ENCODE assay signal across 29 cellular contexts in the genomic region with DNA sequence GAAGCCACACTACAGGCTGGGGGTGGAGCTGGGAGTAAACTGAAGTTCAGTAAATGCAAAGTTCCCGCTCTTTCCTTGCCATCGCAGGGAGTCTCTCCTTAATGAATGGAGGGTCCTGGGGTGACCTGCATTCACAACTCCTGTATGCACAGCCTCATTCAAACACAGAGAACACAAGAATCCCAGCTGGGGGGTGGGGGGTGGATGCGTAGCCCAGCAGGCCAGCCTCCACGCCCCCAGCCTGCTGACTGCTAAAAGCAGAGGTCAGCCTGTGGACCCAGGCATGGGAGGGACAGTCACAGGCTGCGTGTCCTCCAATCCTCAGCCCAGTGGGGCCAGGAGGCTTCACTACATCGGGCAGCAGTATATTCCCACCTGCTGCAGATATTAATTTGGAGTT.
DNase-seq lines count a peak whose midpoint lies in the region; ATAC-seq, FAIRE-seq and TF ChIP-seq lines count a peak whose summit lies in the region.
"Had no signal": no experiment of that assay in that cellular context is flagged by ENCODE, and none has a peak within 500 bp of the region (broad histone marks: within the 10 kb centered on the region; RNA-seq: fewer than 3 reads in every experiment).

No MANE protein-coding gene starts in this region.

- H3K4me2 ChIP-seq in endothelial cell of umbilical vein (ENCODE audit: insufficient read depth, low read length): no peak overlapping the region
- H3K4me2 ChIP-seq: KMS-11 had no signal

- H3K4me3 ChIP-seq in HUES6 (ENCODE audit: low read depth, low read length): peak overlapping the region; percentile 41
- H3K4me3 ChIP-seq in endothelial cell of umbilical vein (replicated peaks in 1 of 3; ENCODE audit: insufficient read depth in 1 of 3, low read depth in 1 of 3, low read length in 3 of 3): no peak overlapping the region
- H3K4me3 ChIP-seq: adrenal gland, esophagus muscularis mucosa, gastrocnemius medialis, HAP-1, left lung had no signal

- dilution Hi-C loops in endothelial cell of umbilical vein (cut with MboI; ENCODE audit: extremely low pct_ligation_motif_present, low sequenced_read_pairs): no loop called here

- BruUV-seq in endothelial cell of umbilical vein (replicated peaks; lab: Mats Ljungman, UMichigan): no TSS peak

- H3K9ac ChIP-seq in HUES6 (ENCODE audit: low read length) (peak overlapping the region; percentile 1), endothelial cell of umbilical vein (replicated peaks; ENCODE audit: extremely low read depth, insufficient read depth, low read length) (no peak overlapping the region)
- H3K9ac ChIP-seq: KMS-11, parathyroid adenoma had no signal

- no peaks in the 10 kb centered on the region for H3K9me3 ChIP-seq in HUES6 (ENCODE audit: control insufficient read depth, insufficient read depth, low read depth, low read length)
- no peaks in the 10 kb centered on the region for H3K9me3 ChIP-seq in endothelial cell of umbilical vein (replicated peaks; ENCODE audit: control insufficient read depth, insufficient read depth, low read length)
- H3K9me3 ChIP-seq: adrenal gland, esophagus muscularis mucosa, gastrocnemius medialis, HAP-1, left lung had no signal

- no peaks in the 10 kb centered on the region for H3K9me3 Mint-ChIP-seq in activated T-cell treated with anti-CD3 and anti-CD28 coated beads, Interleukin-2, amount 50 U/mL, for 4 hours
- H3K9me3 Mint-ChIP-seq: activated B cell treated with CpG ODN at 0.5 μM for 24 hours; activated CD4-positive, alpha-beta memory T cell treated with anti-CD3 and anti-CD28 coated beads for 36 hours; natural killer cell; T-helper 2 cell treated with Interferon-gamma antibody and Interleukin-4, amounts not matched to agents 5 μg/mL and 100 μg/mL, for 36 hours had no signal

- H3K9me1 ChIP-seq in endothelial cell of umbilical vein (replicated peaks; ENCODE audit: control insufficient read depth, extremely low read depth, insufficient read depth, low read length): no peaks in the 10 kb centered on the region

- ATAC-seq in activated T-cell treated with anti-CD3 and anti-CD28 coated beads, Interleukin-2, amount 50 U/mL, for 4 hours: no peak
- ATAC-seq: gastrocnemius medialis, left lung, natural killer cell had no signal

- DNase-seq in COR-L47 (lab: John Stamatoyannopoulos, UW) (peak; percentile 72), endothelial cell of umbilical vein (ENCODE audit: low read depth, low spot score) (no peak), mesenteric fat pad (ENCODE audit: low spot score) (peak; percentile 60), GM19238 (ENCODE audit: insufficient read length, low spot score) (no peak)
- DNase-seq in activated CD4-positive, alpha-beta T cell treated with anti-CD3 and anti-CD28 coated beads, Interleukin-2, amount 50 U/mL, for 4 hours: no peak
- DNase-seq in activated T-cell treated with anti-CD3 and anti-CD28 coated beads, Interleukin-2, amount 50 U/mL, for 4 hours: no peak
- DNase-seq: activated B cell treated with CpG ODN at 0.5 μM for 24 hours; activated CD4-positive, alpha-beta memory T cell treated with anti-CD3 and anti-CD28 coated beads for 36 hours; activated gamma-delta T cell treated with Interleukin-2 at 50 U/mL for 16 hours; adrenal gland; brain microvascular endothelial cell; CD4-positive, CD25-positive, alpha-beta regulatory T cell; DMS 273 treated with DMSO at 0.1 percent for 48 hours; effector memory CD4-positive, alpha-beta T cell; gastrocnemius medialis; left lung; midbrain; natural killer cell; NCI-H524 treated with DMSO at 0.1 percent for 48 hours had no signal

- FAIRE-seq in endothelial cell of umbilical vein (lab: Jason Lieb, UNC): no peak
- FAIRE-seq: colon, G401.6, GM18507, urothelium cell line had no signal

- POLR2A ChIA-PET in endothelial cell of umbilical vein (lab: Charles Lee): no interaction called here

- intact Hi-C loops in endothelial cell of umbilical vein (cut with micrococcal nuclease): no loop called here

- H2AFZ ChIP-seq in endothelial cell of umbilical vein (ENCODE audit: low read depth, low read length): no peak overlapping the region
- H2AFZ ChIP-seq: parathyroid adenoma had no signal

- H3K4me1 Mint-ChIP-seq in activated T-cell treated with anti-CD3 and anti-CD28 coated beads, Interleukin-2, amount 50 U/mL, for 4 hours (ENCODE audit: low read depth): no peaks in the 10 kb centered on the region
- H3K4me1 Mint-ChIP-seq: activated B cell treated with CpG ODN at 0.5 μM for 24 hours; CD4-positive, CD25-positive, alpha-beta regulatory T cell; natural killer cell had no signal

- H3K27me3 Mint-ChIP-seq in activated T-cell treated with anti-CD3 and anti-CD28 coated beads, Interleukin-2, amount 50 U/mL, for 4 hours (ENCODE audit: low read depth): peaks cover 34% of the 10 kb centered on the region

- H3K4me3 Mint-ChIP-seq in activated T-cell treated with anti-CD3 and anti-CD28 coated beads, Interleukin-2, amount 50 U/mL, for 4 hours: no peak overlapping the region
- H3K4me3 Mint-ChIP-seq: activated B cell treated with CpG ODN at 0.5 μM for 24 hours; activated CD4-positive, alpha-beta memory T cell treated with anti-CD3 and anti-CD28 coated beads for 36 hours; CD4-positive, CD25-positive, alpha-beta regulatory T cell; natural killer cell; T-helper 2 cell treated with Interferon-gamma antibody and Interleukin-4, amounts not matched to agents 5 μg/mL and 100 μg/mL, for 36 hours had no signal

- no peak for TF ChIP-seq CTCF in endothelial cell of umbilical vein (IDR thresholded peaks at IDR 0.05; ENCODE audit: extremely low read depth in 1 of 2, insufficient read depth in 1 of 2, low read depth in 1 of 2, low read length in 2 of 2)

- TF ChIP-seq POLR2A in endothelial cell of umbilical vein (IDR thresholded peaks at IDR 0.05; ENCODE audit: low read depth, low read length): no peak

- H3K27ac ChIP-seq in HUES6 (ENCODE audit: low read depth, low read length) (no peak overlapping the region), endothelial cell of umbilical vein (ENCODE audit: insufficient read depth, low read depth, low read length) (no peak overlapping the region)
- H3K27ac ChIP-seq: adrenal gland, brain microvascular endothelial cell, esophagus muscularis mucosa, gastrocnemius medialis, KMS-11, left lung, parathyroid adenoma had no signal

- H3K4me1 ChIP-seq in HUES6 (ENCODE audit: control insufficient read depth, insufficient read depth, low read length) (peaks cover 47% of the 10 kb centered on the region), endothelial cell of umbilical vein (ENCODE audit: control insufficient read depth, extremely low read depth, insufficient read depth, low read length) (no peaks in the 10 kb centered on the region)
- H3K4me1 ChIP-seq: adrenal gland, esophagus muscularis mucosa, gastrocnemius medialis, HAP-1, left lung, parathyroid adenoma had no signal

- H3K27me3 ChIP-seq in HUES6 (ENCODE audit: control insufficient read depth, insufficient read depth, low read length) (peaks cover 39% of the 10 kb centered on the region), endothelial cell of umbilical vein (ENCODE audit: control insufficient read depth in 2 of 2, insufficient read depth in 2 of 2, low read length in 2 of 2) (peaks cover 11 to 19% of the 10 kb centered on the region in 2 experiments)
- H3K27me3 ChIP-seq: brain microvascular endothelial cell had no signal

- H3K36me3 ChIP-seq in HUES6 (ENCODE audit: control insufficient read depth, insufficient read depth, low read length) (no peaks in the 10 kb centered on the region), endothelial cell of umbilical vein (ENCODE audit: control insufficient read depth in 2 of 2, extremely low read depth in 1 of 2, insufficient read depth in 2 of 2, low read length in 2 of 2) (no peaks in the 10 kb centered on the region)
- H3K36me3 ChIP-seq: adrenal gland, brain microvascular endothelial cell, esophagus muscularis mucosa, gastrocnemius medialis, HAP-1, left lung had no signal

- no peaks in the 10 kb centered on the region for H4K20me1 ChIP-seq in endothelial cell of umbilical vein (replicated peaks; ENCODE audit: control insufficient read depth, extremely low read depth, insufficient read depth, low read length)

- CTCF ChIA-PET in endothelial cell of umbilical vein (lab: Charles Lee): interaction anchor here (0.9 kb wide), 1 partner anchor 11 kb away, joined by 3 read pairs; no protein-coding TSS in a partner anchor

- H3K79me2 ChIP-seq in endothelial cell of umbilical vein (ENCODE audit: control insufficient read depth, insufficient read depth, low read length): no peaks in the 10 kb centered on the region
- H3K79me2 ChIP-seq: parathyroid adenoma had no signal

- H3K36me3 Mint-ChIP-seq in activated T-cell treated with anti-CD3 and anti-CD28 coated beads, Interleukin-2, amount 50 U/mL, for 4 hours (ENCODE audit: insufficient read depth): no peaks in the 10 kb centered on the region
- H3K36me3 Mint-ChIP-seq: activated CD4-positive, alpha-beta memory T cell treated with anti-CD3 and anti-CD28 coated beads for 36 hours; CD4-positive, CD25-positive, alpha-beta regulatory T cell; natural killer cell had no signal

TF ChIP-seq in endothelial cell of umbilical vein, 7 proteins besides CTCF, POLR2A, EP300 and RAD21:
- TF ChIP-seq MYC (IDR thresholded peaks at IDR 0.05; ENCODE audit: low read depth, low read length) (no peak), POLR2AphosphoS5 (IDR thresholded peaks at IDR 0.05; ENCODE audit: insufficient read depth, low read depth, low read length) (no peak), FOS (IDR thresholded peaks at IDR 0.05; ENCODE audit: borderline replicate concordance, insufficient read depth, low read length) (no peak), GATA2 (IDR thresholded peaks at IDR 0.05; ENCODE audit: insufficient read depth, insufficient read length, low read depth, low read length) (no peak), EZH2 (IDR thresholded peaks at IDR 0.05; ENCODE audit: borderline replicate concordance, low read depth, low read length, severe bottlenecking) (peak; percentile 16), JUN (IDR thresholded peaks at IDR 0.05; ENCODE audit: borderline replicate concordance, insufficient read depth, insufficient read length, low read depth) (no peak)
- TF ChIP-seq, protein P1, sequence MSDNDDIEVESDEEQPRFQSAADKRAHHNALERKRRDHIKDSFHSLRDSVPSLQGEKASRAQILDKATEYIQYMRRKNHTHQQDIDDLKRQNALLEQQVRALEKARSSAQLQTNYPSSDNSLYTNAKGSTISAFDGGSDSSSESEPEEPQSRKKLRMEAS (IDR thresholded peaks at IDR 0.05; ENCODE audit: insufficient read depth, insufficient read length): no peak
TF ChIP-seq in endothelial cell of umbilical vein: peak in this region for 1.

Comparison
In these comparisons a context has a peak if more than half of its experiments do, and no peak if none do; other contexts are left out.
1. DNase-seq: peak in COR-L47 (single experiment) and mesenteric fat pad (single experiment); none in endothelial cell of umbilical vein (single experiment), activated CD4-positive, alpha-beta T cell treated with anti-CD3 and anti-CD28 coated beads, Interleukin-2, amount 50 U/mL, for 4 hours (0 of 2), GM19238 (single experiment) and activated T-cell treated with anti-CD3 and anti-CD28 coated beads, Interleukin-2, amount 50 U/mL, for 4 hours (single experiment).